In genomic region chr7:1647961-1648631, GRCh38 we compare ENCODE assay signal across 1 cellular context.
TF ChIP-seq lines count a peak whose summit lies in the region.

No MANE protein-coding gene starts in this region.

TF ChIP-seq in SK-N-SH treated with all-trans-retinoic acid at 6 μM for 48 hours, 23 proteins besides CTCF, POLR2A, EP300 and RAD21 (continued from another document):
- no peak for TF ChIP-seq CREB5 (CRISPR knock-in tag; IDR thresholded peaks at IDR 0.05; ENCODE audit: low read depth)
